8 cellular contexts compared by ENCODE assay signal in the genomic region with DNA sequence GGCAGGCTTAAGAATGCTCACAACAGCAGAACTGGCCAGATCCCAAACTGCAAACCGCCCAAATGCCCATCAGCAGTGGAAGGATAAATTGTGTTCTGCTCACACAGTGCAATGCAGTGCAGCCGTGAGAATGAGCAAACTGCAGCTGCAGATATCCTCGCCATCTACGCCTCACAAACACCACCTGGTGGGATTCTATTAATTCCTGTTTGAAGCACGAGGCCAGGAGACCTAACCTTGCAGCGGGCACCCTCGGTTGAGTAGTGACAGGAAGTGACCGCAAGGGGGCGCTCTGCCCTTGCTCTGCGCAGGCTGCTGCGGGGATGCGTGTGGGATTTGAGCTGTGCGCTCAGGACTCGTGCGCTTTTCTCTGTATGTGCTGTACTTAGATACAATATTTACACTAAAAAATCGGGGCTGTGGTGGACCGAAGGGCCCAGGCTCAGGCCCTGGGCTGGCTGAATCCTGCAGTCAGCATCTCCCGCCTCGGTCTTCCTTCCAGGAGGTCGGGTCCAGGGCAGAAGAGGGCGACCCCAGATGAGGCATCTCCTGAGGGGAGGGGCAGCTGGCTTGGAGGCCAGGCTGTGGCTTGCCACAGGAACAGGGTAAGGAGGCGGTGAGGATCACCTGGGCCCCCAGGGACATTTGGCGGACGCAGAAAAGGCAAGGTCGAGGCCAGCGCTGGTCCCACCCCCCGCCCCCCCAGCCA. TPM values are rescaled to one million over a fixed set of nuclear protein-coding genes. Genes with fewer than 3 reads are reported as not detected.
A peak's percentile ranks its signal among the peaks of the same experiment; 100 is the strongest.
DNase-seq lines count a peak whose midpoint lies in the region; ATAC-seq and TF ChIP-seq lines count a peak whose summit lies in the region.

No MANE protein-coding gene starts in this region.

- H3K4me3 ChIP-seq in prostate gland (no peak overlapping the region), uterus (no peak overlapping the region)

- TF ChIP-seq POLR2A in prostate gland (IDR thresholded peaks at IDR 0.05) (no peak), uterus (IDR thresholded peaks at IDR 0.05) (no peak)

- DNase-seq in NCI-H1092 (lab: John Stamatoyannopoulos, UW) (peak; percentile 45), SKM-1 treated with dmso at 0.1 percent for 144 hours (lab: John Stamatoyannopoulos, UW; ENCODE audit: unreplicated experiment) (peak; percentile 67), cardiac septum (ENCODE audit: low spot score) (peak; percentile 90), prostate gland (ENCODE audit: low spot score) (peak; percentile 75), uterus (peak; percentile 60 to 73)
- peak; percentile 66 to 89 for DNase-seq in activated naive CD4-positive, alpha-beta T cell treated with anti-CD3 and anti-CD28 coated beads, Interleukin-2, amount 50 U/mL, for 72 hours (ENCODE audit: low spot score in 2 of 2)

- H3K4me1 ChIP-seq in prostate gland (replicated peaks) (no peaks in the 10 kb centered on the region), uterus (no peaks in the 10 kb centered on the region)

- H3K36me3 Mint-ChIP-seq in activated naive CD4-positive, alpha-beta T cell treated with anti-CD3 and anti-CD28 coated beads, Interleukin-2, amount 50 U/mL, for 72 hours = no peaks in the 10 kb centered on the region

- H3K27me3 ChIP-seq in prostate gland (replicated peaks; ENCODE audit: insufficient read depth) (peaks cover 5% of the 10 kb centered on the region), uterus (no peaks in the 10 kb centered on the region)

- ATAC-seq in HG02571 (IDR thresholded peaks at IDR 0.05; ENCODE audit: unreplicated experiment) = peak; percentile 74
- peak; percentile 88 for ATAC-seq in activated naive CD4-positive, alpha-beta T cell treated with anti-CD3 and anti-CD28 coated beads, Interleukin-2, amount 50 U/mL, for 72 hours

- TF ChIP-seq CTCF in GM12801 (IDR thresholded peaks at IDR 0.05; ENCODE audit: extremely low read depth, insufficient read length) = peak; percentile 91
- peak; percentile 90 to 98 (median 94) for TF ChIP-seq CTCF in prostate gland (IDR thresholded peaks at IDR 0.05)
- TF ChIP-seq CTCF in uterus (IDR thresholded peaks at IDR 0.05) = peak; percentile 78 to 89 (median 86)

- no peaks in the 10 kb centered on the region for H3K9me3 Mint-ChIP-seq in activated naive CD4-positive, alpha-beta T cell treated with anti-CD3 and anti-CD28 coated beads, Interleukin-2, amount 50 U/mL, for 72 hours

- intact Hi-C loops in cardiac septum (cut with DNase I) = loop anchor here (10.0 kb wide), 1 partner anchor 612 kb away; no protein-coding TSS in a partner anchor
- intact Hi-C loops in prostate gland (cut with DNase I) = loop anchor here (1.0 to 10.0 kb wide), 2 partner anchors 292 to 612 kb away; no protein-coding TSS in a partner anchor
- intact Hi-C loops in uterus (cut with DNase I; ENCODE audit: low total_unique reads) = no loop called here

- 26% methylated on average over 26 of the region's 27 CpGs for WGBS in prostate gland

- H3K27ac Mint-ChIP-seq in activated naive CD4-positive, alpha-beta T cell treated with anti-CD3 and anti-CD28 coated beads, Interleukin-2, amount 50 U/mL, for 72 hours = no peak overlapping the region

- H3K36me3 ChIP-seq in prostate gland = no peaks in the 10 kb centered on the region
- H3K36me3 ChIP-seq in uterus = no peaks in the 10 kb centered on the region

- H3K9me3 ChIP-seq in prostate gland (no peaks in the 10 kb centered on the region), uterus (no peaks in the 10 kb centered on the region)

- H3K27ac ChIP-seq in prostate gland = no peak overlapping the region
- H3K27ac ChIP-seq in uterus = no peak overlapping the region

RNA-seq across cellular contexts. Expression of gene PDIA6, which starts 19.8 kb away (rescaled TPM):
- 100 to 1,000 TPM; 110 to 133 TPM for total RNA-seq in activated naive CD4-positive, alpha-beta T cell treated with anti-CD3 and anti-CD28 coated beads, Interleukin-2, amount 50 U/mL, for 72 hours
- total RNA-seq in cardiac septum (130 TPM), prostate gland (100 to 1,000 TPM; 109 to 213 TPM), uterus (100 to 1,000 TPM in 1 of 4 donors, 10 to 100 TPM in 3; 53.0 to 257 (median 89.0) TPM)
